ENCODE assay signal across 21 cellular contexts in genomic region chr1:7550981-7551380, GRCh38.
DNase-seq lines count a peak whose midpoint lies in the region; ATAC-seq, FAIRE-seq and TF ChIP-seq lines count a peak whose summit lies in the region.
"Had no signal": no experiment of that assay in that cellular context is flagged by ENCODE, and none has a peak within 500 bp of the region (broad histone marks: within the 10 kb centered on the region; RNA-seq: fewer than 3 reads in every experiment).

No MANE protein-coding gene starts in this region.

- H3K4me3 Mint-ChIP-seq in stimulated activated naive B cell treated with anti-CD40 and anti-IgM and Interleukin-4, amounts not matched to agents 10 μg/mL and 1 μg/mL and 100 μg/mL, for 72 hours: no peak overlapping the region
- H3K4me3 Mint-ChIP-seq: activated naive CD8-positive, alpha-beta T cell; CD8-positive, alpha-beta T cell; natural killer cell had no signal

- DNase-seq in activated effector memory CD4-positive, alpha-beta T cell treated with anti-CD3 and anti-CD28 coated beads, Interleukin-2, amount 50 U/mL, for 16 hours: peak; percentile 21
- DNase-seq in activated effector memory CD4-positive, alpha-beta T cell treated with Interleukin-2 at 50 U/mL for 16 hours: no peak
- DNase-seq in RCC 7860 (ENCODE audit: low spot score) (peak; percentile 31), kidney (peak; percentile 78), EL (no peak), GM19239 (ENCODE audit: insufficient read length, low spot score) (no peak)
- no peak for DNase-seq in stimulated activated naive B cell treated with anti-CD40 and anti-IgM and Interleukin-4, amounts not matched to agents 10 μg/mL and 1 μg/mL and 100 μg/mL, for 72 hours
- DNase-seq: ACHN; brain microvascular endothelial cell; CD8-positive, alpha-beta T cell; esophagus squamous epithelium; HCEC 1CT; natural killer cell; NCI-H1694 treated with DMSO at 0.1 percent for 48 hours; NCI-H345; SJCRH30; stimulated activated naive CD4-positive, alpha-beta T cell treated with Interleukin-2 at 50 U/mL for 16 hours; T1000 had no signal

- no peaks in the 10 kb centered on the region for H3K36me3 Mint-ChIP-seq in stimulated activated naive B cell treated with anti-CD40 and anti-IgM and Interleukin-4, amounts not matched to agents 10 μg/mL and 1 μg/mL and 100 μg/mL, for 72 hours
- H3K36me3 Mint-ChIP-seq: activated naive CD8-positive, alpha-beta T cell; CD8-positive, alpha-beta T cell; natural killer cell had no signal

- intact Hi-C loops in kidney (cut with DNase I): no loop called here

- H3K4me1 Mint-ChIP-seq in stimulated activated naive B cell treated with anti-CD40 and anti-IgM and Interleukin-4, amounts not matched to agents 10 μg/mL and 1 μg/mL and 100 μg/mL, for 72 hours: peaks cover 16 to 26% of the 10 kb centered on the region in 2 donors

- peak overlapping the region; percentile 70 for H3K27ac Mint-ChIP-seq in stimulated activated naive B cell treated with anti-CD40 and anti-IgM and Interleukin-4, amounts not matched to agents 10 μg/mL and 1 μg/mL and 100 μg/mL, for 72 hours
- H3K27ac Mint-ChIP-seq: activated naive CD8-positive, alpha-beta T cell; CD8-positive, alpha-beta T cell had no signal

- peaks cover 25 to 33% of the 10 kb centered on the region in 2 donors for H3K4me1 ChIP-seq in kidney (ENCODE audit: control insufficient read depth in 1 of 2, insufficient read depth in 1 of 2, low read depth in 1 of 2, low read length in 2 of 2)

- H3K4me3 ChIP-seq in kidney (ENCODE audit: low read length in 2 of 2): no peak overlapping the region
- H3K4me3 ChIP-seq: esophagus squamous epithelium, lung, SJCRH30 had no signal

- no peak for TF ChIP-seq CTCF in kidney (IDR thresholded peaks at IDR 0.05; ENCODE audit: borderline replicate concordance, extremely low read depth, insufficient read depth)

- peaks cover 0 to 2% of the 10 kb centered on the region in 2 donors for H3K9me3 Mint-ChIP-seq in stimulated activated naive B cell treated with anti-CD40 and anti-IgM and Interleukin-4, amounts not matched to agents 10 μg/mL and 1 μg/mL and 100 μg/mL, for 72 hours
- H3K9me3 Mint-ChIP-seq: CD8-positive, alpha-beta T cell; natural killer cell had no signal

- FAIRE-seq in RCC 7860 (lab: Jason Lieb, UNC) (no peak), kidney (lab: Jason Lieb, UNC) (no peak), GM19239 (lab: Jason Lieb, UNC) (no peak)

- H3K9me3 ChIP-seq in kidney (ENCODE audit: control insufficient read depth in 1 of 2, low read length in 2 of 2): no peaks in the 10 kb centered on the region
- H3K9me3 ChIP-seq: esophagus squamous epithelium had no signal

- H3K9ac ChIP-seq in kidney (ENCODE audit: low read length in 2 of 2): no peak overlapping the region

- no peak for ATAC-seq in stimulated activated naive B cell treated with anti-CD40 and anti-IgM and Interleukin-4, amounts not matched to agents 10 μg/mL and 1 μg/mL and 100 μg/mL, for 72 hours (replicated peaks)
- no peak for ATAC-seq in GM19395 (IDR thresholded peaks at IDR 0.05; ENCODE audit: unreplicated experiment)
- ATAC-seq: CD8-positive, alpha-beta T cell; natural killer cell had no signal

- H3K36me3 ChIP-seq in kidney (ENCODE audit: control insufficient read depth in 1 of 2, insufficient read depth in 2 of 2, low read length in 2 of 2): no peaks in the 10 kb centered on the region
- H3K36me3 ChIP-seq: brain microvascular endothelial cell, esophagus squamous epithelium, SJCRH30 had no signal

- peak overlapping the region; percentile 36 to 86 for H3K27ac ChIP-seq in kidney (ENCODE audit: low read depth in 2 of 2, low read length in 2 of 2)
- H3K27ac ChIP-seq: brain microvascular endothelial cell had no signal

- peaks cover 21 to 27% of the 10 kb centered on the region in 2 donors for H3K27me3 Mint-ChIP-seq in stimulated activated naive B cell treated with anti-CD40 and anti-IgM and Interleukin-4, amounts not matched to agents 10 μg/mL and 1 μg/mL and 100 μg/mL, for 72 hours

Comparison
In these comparisons a context has a peak if more than half of its experiments do, and no peak if none do; other contexts are left out.
1. DNase-seq: peak in activated effector memory CD4-positive, alpha-beta T cell treated with anti-CD3 and anti-CD28 coated beads, Interleukin-2, amount 50 U/mL, for 16 hours (single experiment), RCC 7860 (single experiment) and kidney (single experiment); none in activated effector memory CD4-positive, alpha-beta T cell treated with Interleukin-2 at 50 U/mL for 16 hours (single experiment), stimulated activated naive B cell treated with anti-CD40 and anti-IgM and Interleukin-4, amounts not matched to agents 10 μg/mL and 1 μg/mL and 100 μg/mL, for 72 hours (single experiment), EL (single experiment) and GM19239 (single experiment).